13 cellular contexts compared by ENCODE assay signal in genomic region chr12:113899844-113900471, GRCh38.
A peak's percentile ranks its signal among the peaks of the same experiment; 100 is the strongest.
DNase-seq lines count a peak whose midpoint lies in the region; ATAC-seq, FAIRE-seq and TF ChIP-seq lines count a peak whose summit lies in the region.
"Had no signal": no experiment of that assay in that cellular context is flagged by ENCODE, and none has a peak within 500 bp of the region (broad histone marks: within the 10 kb centered on the region; RNA-seq: fewer than 3 reads in every experiment).

No MANE protein-coding gene starts in this region.

- peaks cover 28% of the 10 kb centered on the region for H3K4me1 Mint-ChIP-seq in endodermal cell
- H3K4me1 Mint-ChIP-seq: immature natural killer cell; stimulated activated memory B cell treated with anti-CD40 and anti-IgM and Interleukin-4, amounts not matched to agents 10 μg/mL and 1 μg/mL and 100 μg/mL, for 72 hours had no signal

- FAIRE-seq in pancreas (lab: Jason Lieb, UNC), result no peak
- FAIRE-seq: endothelial cell of umbilical vein, GM12878 had no signal

- TF ChIP-seq CTCF in endodermal cell (conservative IDR thresholded peaks at IDR 0.05), result no peak
- TF ChIP-seq CTCF in pancreas (IDR thresholded peaks at IDR 0.05), result no peak
- no peak for TF ChIP-seq CTCF in heart left ventricle (IDR thresholded peaks at IDR 0.05)

- H3K27ac Mint-ChIP-seq in endodermal cell, result peak overlapping the region; percentile 96
- H3K27ac Mint-ChIP-seq: immature natural killer cell; stimulated activated memory B cell treated with anti-CD40 and anti-IgM and Interleukin-4, amounts not matched to agents 10 μg/mL and 1 μg/mL and 100 μg/mL, for 72 hours had no signal

- H3K27me3 ChIP-seq in HUES6 (ENCODE audit: control insufficient read depth, insufficient read depth, low read length), result no peaks in the 10 kb centered on the region
- H3K27me3 ChIP-seq in endodermal cell (ENCODE audit: control insufficient read depth, insufficient read depth, low read length, poor library complexity, severe bottlenecking), result no peaks in the 10 kb centered on the region
- H3K27me3 ChIP-seq in pancreas, result no peaks in the 10 kb centered on the region
- H3K27me3 ChIP-seq in heart left ventricle, result no peaks in the 10 kb centered on the region

- DNase-seq in NCI-H2171 treated with DMSO at 0.1 percent for 48 hours (lab: John Stamatoyannopoulos, UW) (peak; percentile 91), endodermal cell (peak; percentile 89), pancreas (peak in 4 of 6 donors; percentile 60 to 67 (median 64)), SW 1271 (lab: John Stamatoyannopoulos, UW) (no peak), heart left ventricle (no peak), medulla oblongata (ENCODE audit: extremely low spot score) (no peak)
- DNase-seq: Calu3, immature natural killer cell had no signal

- H3K9ac ChIP-seq in HUES6 (ENCODE audit: low read length) (peak overlapping the region; percentile 21), endodermal cell (ENCODE audit: extremely low read depth, low read length, poor library complexity, severe bottlenecking) (no peak overlapping the region)

- peaks cover 22% of the 10 kb centered on the region for H3K4me1 ChIP-seq in HUES6 (ENCODE audit: control insufficient read depth, insufficient read depth, low read length)
- peaks cover 14% of the 10 kb centered on the region for H3K4me1 ChIP-seq in endodermal cell (ENCODE audit: control insufficient read depth, insufficient read depth, low read length)
- peaks cover 0 to 6% (median 3%) of the 10 kb centered on the region in 3 donors for H3K4me1 ChIP-seq in pancreas
- peaks cover 0 to 9% (median 0%) of the 10 kb centered on the region in 12 donors for H3K4me1 ChIP-seq in heart left ventricle

- intact Hi-C loops in pancreas (cut with DNase I), result no loop called here
- intact Hi-C loops in heart left ventricle (cut with DNase I), result no loop called here

- no peaks in the 10 kb centered on the region for H3K9me3 Mint-ChIP-seq in endodermal cell
- H3K9me3 Mint-ChIP-seq: immature natural killer cell; stimulated activated memory B cell treated with anti-CD40 and anti-IgM and Interleukin-4, amounts not matched to agents 10 μg/mL and 1 μg/mL and 100 μg/mL, for 72 hours had no signal

- ATAC-seq in pancreas (peak; percentile 78 to 83 (median 82)), heart left ventricle (no peak), GM19452 (IDR thresholded peaks at IDR 0.05; ENCODE audit: unreplicated experiment) (no peak)
- ATAC-seq: GM12878; stimulated activated memory B cell treated with anti-CD40 and anti-IgM and Interleukin-4, amounts not matched to agents 10 μg/mL and 1 μg/mL and 100 μg/mL, for 72 hours had no signal

- peaks cover 32% of the 10 kb centered on the region for H3K36me3 Mint-ChIP-seq in endodermal cell (ENCODE audit: low read depth)

- H3K9me3 ChIP-seq in HUES6 (ENCODE audit: control insufficient read depth, insufficient read depth, low read depth, low read length) (no peaks in the 10 kb centered on the region), endodermal cell (ENCODE audit: control insufficient read depth, low read length) (no peaks in the 10 kb centered on the region), pancreas (no peaks in the 10 kb centered on the region), heart left ventricle (no peaks in the 10 kb centered on the region)

- H3K36me3 ChIP-seq in HUES6 (ENCODE audit: control insufficient read depth, insufficient read depth, low read length), result peaks cover 17% of the 10 kb centered on the region; the same call in 1 of the 2 replicates
- H3K36me3 ChIP-seq in endodermal cell (ENCODE audit: control insufficient read depth, insufficient read depth, low read length), result peaks cover 19% of the 10 kb centered on the region
- H3K36me3 ChIP-seq in pancreas, result no peaks in the 10 kb centered on the region
- H3K36me3 ChIP-seq in heart left ventricle, result peaks cover 0 to 34% (median 8%) of the 10 kb centered on the region in 9 donors

- no peak for TF ChIP-seq POLR2A in heart left ventricle (IDR thresholded peaks at IDR 0.05)

- peak overlapping the region; percentile 20 for H3K4me3 Mint-ChIP-seq in endodermal cell
- H3K4me3 Mint-ChIP-seq: immature natural killer cell; stimulated activated memory B cell treated with anti-CD40 and anti-IgM and Interleukin-4, amounts not matched to agents 10 μg/mL and 1 μg/mL and 100 μg/mL, for 72 hours had no signal

- H3K27ac ChIP-seq in HUES6 (ENCODE audit: low read depth, low read length) (peak overlapping the region; percentile 58; the same call in 1 of the 2 replicates), endodermal cell (ENCODE audit: low read depth, low read length) (peak overlapping the region; percentile 92), pancreas (peak overlapping the region; percentile 46 to 87 (median 75)), heart left ventricle (no peak overlapping the region)

- 63 to 72% methylated on average over 22 to 24 of the region's 24 CpGs for whole genome bisulfite sequencing in endodermal cell (ENCODE audit: insufficient coverage in 1 of 2, insufficient read length in 1 of 2), 2 experiments
- WGBS in pancreas, 2 donors, result 35 to 39% methylated on average over 22 to 24 of the region's 24 CpGs
- 73 to 79% (median 78%) methylated on average over 24 of the region's 24 CpGs for WGBS in heart left ventricle, 4 donors

- no peaks in the 10 kb centered on the region for H3K27me3 Mint-ChIP-seq in endodermal cell (ENCODE audit: insufficient read depth)
- H3K27me3 Mint-ChIP-seq: stimulated activated memory B cell treated with anti-CD40 and anti-IgM and Interleukin-4, amounts not matched to agents 10 μg/mL and 1 μg/mL and 100 μg/mL, for 72 hours had no signal

- no peak overlapping the region for H3K4me3 ChIP-seq in HUES6 (ENCODE audit: low read depth, low read length)
- H3K4me3 ChIP-seq in endodermal cell (ENCODE audit: low read length), result no peak overlapping the region
- peak overlapping the region in 2 of 4 donors; percentile 18 to 19 for H3K4me3 ChIP-seq in pancreas
- H3K4me3 ChIP-seq in heart left ventricle, result no peak overlapping the region
- H3K4me3 ChIP-seq: GM12878 had no signal

Comparison
In these comparisons a context has a peak if more than half of its experiments do, and no peak if none do; other contexts are left out.
1. H3K27ac ChIP-seq: peak in HUES6 (single experiment), endodermal cell (single experiment) and pancreas (4 of 4); none in heart left ventricle (0 of 12).
2. DNase-seq: peak in NCI-H2171 treated with DMSO at 0.1 percent for 48 hours (single experiment), endodermal cell (single experiment) and pancreas (4 of 6); none in SW 1271 (0 of 2), heart left ventricle (0 of 5) and medulla oblongata (single experiment).
3. ATAC-seq: peak in pancreas (4 of 4); none in heart left ventricle (0 of 4) and GM19452 (single experiment).